In the genomic region with DNA sequence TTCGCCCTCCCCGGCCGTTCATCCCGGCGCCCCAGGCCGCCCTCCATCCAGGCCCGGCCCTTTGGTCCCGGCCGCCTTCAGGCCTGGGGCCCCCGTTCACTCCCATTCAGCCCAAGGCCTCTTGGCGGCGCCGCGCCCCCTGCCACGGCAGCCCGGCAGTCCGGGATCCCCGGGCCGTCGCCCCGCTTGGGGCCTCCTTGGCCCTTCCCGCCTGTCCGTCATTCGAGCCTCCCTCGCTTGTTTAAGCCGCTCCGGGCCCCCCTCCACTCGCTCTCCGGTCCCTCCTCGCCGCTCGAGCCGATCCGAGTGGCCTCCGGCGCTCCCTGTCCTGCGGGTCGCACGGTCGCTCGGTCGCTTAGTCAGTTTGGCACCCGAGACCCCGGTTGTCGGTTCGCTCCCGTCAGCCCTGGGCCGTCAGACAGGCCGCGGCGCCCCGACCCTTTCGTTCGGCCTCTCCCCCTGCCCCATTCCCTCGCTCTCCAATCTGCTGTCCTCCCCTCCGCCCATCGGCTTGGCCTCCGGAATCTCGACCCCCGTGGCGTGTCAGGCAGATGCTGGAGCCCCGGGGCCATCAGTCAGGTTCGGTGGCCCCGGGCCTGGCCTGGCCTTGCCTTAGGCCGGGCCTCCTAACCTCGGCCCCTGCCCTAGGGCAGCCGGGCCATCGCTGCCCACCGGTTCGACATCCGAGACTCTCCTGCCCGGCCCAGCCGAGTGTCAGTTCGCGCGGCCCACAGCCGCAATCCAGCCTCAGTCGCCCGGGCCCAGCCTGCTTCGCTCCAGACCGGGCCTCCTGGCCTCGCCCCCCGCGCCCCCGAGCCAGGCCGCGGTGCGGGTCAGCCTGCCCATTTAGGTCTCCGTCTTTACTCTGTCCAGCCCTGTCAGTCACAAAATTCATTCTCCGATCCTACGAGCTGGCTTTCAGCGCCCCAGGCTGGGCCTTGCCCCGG, we compare ENCODE assay signal across 1 cellular context.
TF ChIP-seq lines count a peak whose summit lies in the region.

No MANE protein-coding gene starts in this region.

TF ChIP-seq in K562, 482 proteins besides CTCF, POLR2A, EP300 and RAD21 (continued from another document and continues in another):
- TF ChIP-seq, protein P1, sequence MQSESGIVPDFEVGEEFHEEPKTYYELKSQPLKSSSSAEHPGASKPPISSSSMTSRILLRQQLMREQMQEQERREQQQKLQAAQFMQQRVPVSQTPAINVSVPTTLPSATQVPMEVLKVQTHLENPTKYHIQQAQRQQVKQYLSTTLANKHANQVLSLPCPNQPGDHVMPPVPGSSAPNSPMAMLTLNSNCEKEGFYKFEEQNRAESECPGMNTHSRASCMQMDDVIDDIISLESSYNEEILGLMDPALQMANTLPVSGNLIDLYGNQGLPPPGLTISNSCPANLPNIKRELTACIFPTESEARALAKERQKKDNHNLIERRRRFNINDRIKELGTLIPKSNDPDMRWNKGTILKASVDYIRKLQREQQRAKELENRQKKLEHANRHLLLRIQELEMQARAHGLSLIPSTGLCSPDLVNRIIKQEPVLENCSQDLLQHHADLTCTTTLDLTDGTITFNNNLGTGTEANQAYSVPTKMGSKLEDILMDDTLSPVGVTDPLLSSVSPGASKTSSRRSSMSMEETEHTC (IDR thresholded peaks at IDR 0.05) = 0 out of 2 replicates have a peak, but pooled peaks have one; percentile 7
- TF ChIP-seq, protein P2, sequence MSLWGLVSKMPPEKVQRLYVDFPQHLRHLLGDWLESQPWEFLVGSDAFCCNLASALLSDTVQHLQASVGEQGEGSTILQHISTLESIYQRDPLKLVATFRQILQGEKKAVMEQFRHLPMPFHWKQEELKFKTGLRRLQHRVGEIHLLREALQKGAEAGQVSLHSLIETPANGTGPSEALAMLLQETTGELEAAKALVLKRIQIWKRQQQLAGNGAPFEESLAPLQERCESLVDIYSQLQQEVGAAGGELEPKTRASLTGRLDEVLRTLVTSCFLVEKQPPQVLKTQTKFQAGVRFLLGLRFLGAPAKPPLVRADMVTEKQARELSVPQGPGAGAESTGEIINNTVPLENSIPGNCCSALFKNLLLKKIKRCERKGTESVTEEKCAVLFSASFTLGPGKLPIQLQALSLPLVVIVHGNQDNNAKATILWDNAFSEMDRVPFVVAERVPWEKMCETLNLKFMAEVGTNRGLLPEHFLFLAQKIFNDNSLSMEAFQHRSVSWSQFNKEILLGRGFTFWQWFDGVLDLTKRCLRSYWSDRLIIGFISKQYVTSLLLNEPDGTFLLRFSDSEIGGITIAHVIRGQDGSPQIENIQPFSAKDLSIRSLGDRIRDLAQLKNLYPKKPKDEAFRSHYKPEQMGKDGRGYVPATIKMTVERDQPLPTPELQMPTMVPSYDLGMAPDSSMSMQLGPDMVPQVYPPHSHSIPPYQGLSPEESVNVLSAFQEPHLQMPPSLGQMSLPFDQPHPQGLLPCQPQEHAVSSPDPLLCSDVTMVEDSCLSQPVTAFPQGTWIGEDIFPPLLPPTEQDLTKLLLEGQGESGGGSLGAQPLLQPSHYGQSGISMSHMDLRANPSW (CRISPR knock-in tag; IDR thresholded peaks at IDR 0.05) = peak; percentile 16; the same call in 1 of the 2 replicates
- TF ChIP-seq SRSF9 (IDR thresholded peaks at IDR 0.05; ENCODE audit: borderline replicate concordance, low read depth, low read length) (no peak), ZNF695 (CRISPR knock-in tag; IDR thresholded peaks at IDR 0.05) (no peak), E2F3 (CRISPR knock-in tag; IDR thresholded peaks at IDR 0.05) (peak; percentile 8), SRSF7 (optimal IDR thresholded peaks at IDR 0.05; ENCODE audit: low read depth, low read length) (peak; percentile 51), STAG1 (CRISPR knock-in tag; IDR thresholded peaks at IDR 0.05; ENCODE audit: borderline replicate concordance) (peak; percentile 16), CCNT2 (IDR thresholded peaks at IDR 0.05; ENCODE audit: borderline replicate concordance, extremely low read depth, insufficient read length, low read depth, low read length) (peak; percentile 31), CHD1 (IDR thresholded peaks at IDR 0.05; ENCODE audit: low read length) (peak; percentile 83), LARP7 (IDR thresholded peaks at IDR 0.05) (0 out of 2 replicates have a peak, but pooled peaks have one; percentile 17), KAT7 (CRISPR knock-in tag; IDR thresholded peaks at IDR 0.05; ENCODE audit: borderline replicate concordance) (peak; percentile 86; the same call in 1 of the 2 replicates), ZBTB17 (CRISPR knock-in tag; IDR thresholded peaks at IDR 0.05) (peak; percentile 56; the same call in 1 of the 2 replicates), YY1 (IDR thresholded peaks at IDR 0.05; ENCODE audit: borderline replicate concordance in 1 of 3, control insufficient read depth in 1 of 3, extremely low read depth in 1 of 3, insufficient read depth in 3 of 3, insufficient read length in 1 of 3, insufficient replicate concordance in 2 of 3, low read depth in 1 of 3, low read length in 2 of 3) (peak in 2 of 3 experiments; percentile 39 to 77), FOXK1 (CRISPR knock-in tag; IDR thresholded peaks at IDR 0.05; ENCODE audit: borderline replicate concordance) (peak; percentile 86; the same call in 1 of the 2 replicates), FIP1L1 (IDR thresholded peaks at IDR 0.05; ENCODE audit: low read depth, low read length, poor library complexity, severe bottlenecking) (peak; percentile 47), KLF6 (CRISPR knock-in tag; IDR thresholded peaks at IDR 0.05; ENCODE audit: borderline replicate concordance) (no peak), ZBTB1 (CRISPR knock-in tag; IDR thresholded peaks at IDR 0.05; ENCODE audit: borderline replicate concordance, low read depth) (peak; percentile 33; the same call in 1 of the 2 replicates), ZNF184 (CRISPR knock-in tag; IDR thresholded peaks at IDR 0.05) (0 out of 2 replicates have a peak, but pooled peaks have one; percentile 17), ZSCAN29 (IDR thresholded peaks at IDR 0.05) (no peak), GATAD2B (IDR thresholded peaks at IDR 0.05; ENCODE audit: borderline replicate concordance) (no peak), SMARCB1 (IDR thresholded peaks at IDR 0.05; ENCODE audit: insufficient read length, low read depth) (no peak), BHLHE40 (IDR thresholded peaks at IDR 0.05; ENCODE audit: low read length) (no peak), MBD2 (IDR thresholded peaks at IDR 0.05; ENCODE audit: borderline replicate concordance, low read depth) (peak; percentile 48; the same call in 1 of the 2 replicates), CBFB (CRISPR knock-in tag; IDR thresholded peaks at IDR 0.05) (no peak), PHF8 (IDR thresholded peaks at IDR 0.05; ENCODE audit: borderline replicate concordance, low read length) (peak; percentile 71)
- TF ChIP-seq, protein P3, sequence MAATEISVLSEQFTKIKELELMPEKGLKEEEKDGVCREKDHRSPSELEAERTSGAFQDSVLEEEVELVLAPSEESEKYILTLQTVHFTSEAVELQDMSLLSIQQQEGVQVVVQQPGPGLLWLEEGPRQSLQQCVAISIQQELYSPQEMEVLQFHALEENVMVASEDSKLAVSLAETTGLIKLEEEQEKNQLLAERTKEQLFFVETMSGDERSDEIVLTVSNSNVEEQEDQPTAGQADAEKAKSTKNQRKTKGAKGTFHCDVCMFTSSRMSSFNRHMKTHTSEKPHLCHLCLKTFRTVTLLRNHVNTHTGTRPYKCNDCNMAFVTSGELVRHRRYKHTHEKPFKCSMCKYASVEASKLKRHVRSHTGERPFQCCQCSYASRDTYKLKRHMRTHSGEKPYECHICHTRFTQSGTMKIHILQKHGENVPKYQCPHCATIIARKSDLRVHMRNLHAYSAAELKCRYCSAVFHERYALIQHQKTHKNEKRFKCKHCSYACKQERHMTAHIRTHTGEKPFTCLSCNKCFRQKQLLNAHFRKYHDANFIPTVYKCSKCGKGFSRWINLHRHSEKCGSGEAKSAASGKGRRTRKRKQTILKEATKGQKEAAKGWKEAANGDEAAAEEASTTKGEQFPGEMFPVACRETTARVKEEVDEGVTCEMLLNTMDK (IDR thresholded peaks at IDR 0.05; ENCODE audit: borderline replicate concordance, insufficient read depth, low read depth, low read length, poor library complexity, severe bottlenecking) = peak; percentile 51
- TF ChIP-seq, protein P4, sequence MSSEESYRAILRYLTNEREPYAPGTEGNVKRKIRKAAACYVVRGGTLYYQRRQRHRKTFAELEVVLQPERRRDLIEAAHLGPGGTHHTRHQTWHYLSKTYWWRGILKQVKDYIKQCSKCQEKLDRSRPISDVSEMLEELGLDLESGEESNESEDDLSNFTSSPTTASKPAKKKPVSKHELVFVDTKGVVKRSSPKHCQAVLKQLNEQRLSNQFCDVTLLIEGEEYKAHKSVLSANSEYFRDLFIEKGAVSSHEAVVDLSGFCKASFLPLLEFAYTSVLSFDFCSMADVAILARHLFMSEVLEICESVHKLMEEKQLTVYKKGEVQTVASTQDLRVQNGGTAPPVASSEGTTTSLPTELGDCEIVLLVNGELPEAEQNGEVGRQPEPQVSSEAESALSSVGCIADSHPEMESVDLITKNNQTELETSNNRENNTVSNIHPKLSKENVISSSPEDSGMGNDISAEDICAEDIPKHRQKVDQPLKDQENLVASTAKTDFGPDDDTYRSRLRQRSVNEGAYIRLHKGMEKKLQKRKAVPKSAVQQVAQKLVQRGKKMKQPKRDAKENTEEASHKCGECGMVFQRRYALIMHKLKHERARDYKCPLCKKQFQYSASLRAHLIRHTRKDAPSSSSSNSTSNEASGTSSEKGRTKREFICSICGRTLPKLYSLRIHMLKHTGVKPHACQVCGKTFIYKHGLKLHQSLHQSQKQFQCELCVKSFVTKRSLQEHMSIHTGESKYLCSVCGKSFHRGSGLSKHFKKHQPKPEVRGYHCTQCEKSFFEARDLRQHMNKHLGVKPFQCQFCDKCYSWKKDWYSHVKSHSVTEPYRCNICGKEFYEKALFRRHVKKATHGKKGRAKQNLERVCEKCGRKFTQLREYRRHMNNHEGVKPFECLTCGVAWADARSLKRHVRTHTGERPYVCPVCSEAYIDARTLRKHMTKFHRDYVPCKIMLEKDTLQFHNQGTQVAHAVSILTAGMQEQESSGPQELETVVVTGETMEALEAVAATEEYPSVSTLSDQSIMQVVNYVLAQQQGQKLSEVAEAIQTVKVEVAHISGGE (CRISPR knock-in tag; IDR thresholded peaks at IDR 0.05) = peak in 1 of 3 experiments; percentile 44; a peak in 1 of 6 replicates
- TF ChIP-seq, protein P5, sequence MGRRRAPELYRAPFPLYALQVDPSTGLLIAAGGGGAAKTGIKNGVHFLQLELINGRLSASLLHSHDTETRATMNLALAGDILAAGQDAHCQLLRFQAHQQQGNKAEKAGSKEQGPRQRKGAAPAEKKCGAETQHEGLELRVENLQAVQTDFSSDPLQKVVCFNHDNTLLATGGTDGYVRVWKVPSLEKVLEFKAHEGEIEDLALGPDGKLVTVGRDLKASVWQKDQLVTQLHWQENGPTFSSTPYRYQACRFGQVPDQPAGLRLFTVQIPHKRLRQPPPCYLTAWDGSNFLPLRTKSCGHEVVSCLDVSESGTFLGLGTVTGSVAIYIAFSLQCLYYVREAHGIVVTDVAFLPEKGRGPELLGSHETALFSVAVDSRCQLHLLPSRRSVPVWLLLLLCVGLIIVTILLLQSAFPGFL (CRISPR knock-in tag; IDR thresholded peaks at IDR 0.05) = no peak
- TF ChIP-seq, protein P6, sequence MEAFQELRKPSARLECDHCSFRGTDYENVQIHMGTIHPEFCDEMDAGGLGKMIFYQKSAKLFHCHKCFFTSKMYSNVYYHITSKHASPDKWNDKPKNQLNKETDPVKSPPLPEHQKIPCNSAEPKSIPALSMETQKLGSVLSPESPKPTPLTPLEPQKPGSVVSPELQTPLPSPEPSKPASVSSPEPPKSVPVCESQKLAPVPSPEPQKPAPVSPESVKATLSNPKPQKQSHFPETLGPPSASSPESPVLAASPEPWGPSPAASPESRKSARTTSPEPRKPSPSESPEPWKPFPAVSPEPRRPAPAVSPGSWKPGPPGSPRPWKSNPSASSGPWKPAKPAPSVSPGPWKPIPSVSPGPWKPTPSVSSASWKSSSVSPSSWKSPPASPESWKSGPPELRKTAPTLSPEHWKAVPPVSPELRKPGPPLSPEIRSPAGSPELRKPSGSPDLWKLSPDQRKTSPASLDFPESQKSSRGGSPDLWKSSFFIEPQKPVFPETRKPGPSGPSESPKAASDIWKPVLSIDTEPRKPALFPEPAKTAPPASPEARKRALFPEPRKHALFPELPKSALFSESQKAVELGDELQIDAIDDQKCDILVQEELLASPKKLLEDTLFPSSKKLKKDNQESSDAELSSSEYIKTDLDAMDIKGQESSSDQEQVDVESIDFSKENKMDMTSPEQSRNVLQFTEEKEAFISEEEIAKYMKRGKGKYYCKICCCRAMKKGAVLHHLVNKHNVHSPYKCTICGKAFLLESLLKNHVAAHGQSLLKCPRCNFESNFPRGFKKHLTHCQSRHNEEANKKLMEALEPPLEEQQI (IDR thresholded peaks at IDR 0.05) = no peak
- TF ChIP-seq, protein P7, sequence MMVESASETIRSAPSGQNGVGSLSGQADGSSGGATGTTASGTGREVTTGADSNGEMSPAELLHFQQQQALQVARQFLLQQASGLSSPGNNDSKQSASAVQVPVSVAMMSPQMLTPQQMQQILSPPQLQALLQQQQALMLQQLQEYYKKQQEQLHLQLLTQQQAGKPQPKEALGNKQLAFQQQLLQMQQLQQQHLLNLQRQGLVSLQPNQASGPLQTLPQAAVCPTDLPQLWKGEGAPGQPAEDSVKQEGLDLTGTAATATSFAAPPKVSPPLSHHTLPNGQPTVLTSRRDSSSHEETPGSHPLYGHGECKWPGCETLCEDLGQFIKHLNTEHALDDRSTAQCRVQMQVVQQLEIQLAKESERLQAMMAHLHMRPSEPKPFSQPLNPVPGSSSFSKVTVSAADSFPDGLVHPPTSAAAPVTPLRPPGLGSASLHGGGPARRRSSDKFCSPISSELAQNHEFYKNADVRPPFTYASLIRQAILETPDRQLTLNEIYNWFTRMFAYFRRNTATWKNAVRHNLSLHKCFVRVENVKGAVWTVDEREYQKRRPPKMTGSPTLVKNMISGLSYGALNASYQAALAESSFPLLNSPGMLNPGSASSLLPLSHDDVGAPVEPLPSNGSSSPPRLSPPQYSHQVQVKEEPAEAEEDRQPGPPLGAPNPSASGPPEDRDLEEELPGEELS (CRISPR knock-in tag; IDR thresholded peaks at IDR 0.05; ENCODE audit: borderline replicate concordance) = no peak; the same call in 1 of the 2 replicates
- TF ChIP-seq, protein P8, sequence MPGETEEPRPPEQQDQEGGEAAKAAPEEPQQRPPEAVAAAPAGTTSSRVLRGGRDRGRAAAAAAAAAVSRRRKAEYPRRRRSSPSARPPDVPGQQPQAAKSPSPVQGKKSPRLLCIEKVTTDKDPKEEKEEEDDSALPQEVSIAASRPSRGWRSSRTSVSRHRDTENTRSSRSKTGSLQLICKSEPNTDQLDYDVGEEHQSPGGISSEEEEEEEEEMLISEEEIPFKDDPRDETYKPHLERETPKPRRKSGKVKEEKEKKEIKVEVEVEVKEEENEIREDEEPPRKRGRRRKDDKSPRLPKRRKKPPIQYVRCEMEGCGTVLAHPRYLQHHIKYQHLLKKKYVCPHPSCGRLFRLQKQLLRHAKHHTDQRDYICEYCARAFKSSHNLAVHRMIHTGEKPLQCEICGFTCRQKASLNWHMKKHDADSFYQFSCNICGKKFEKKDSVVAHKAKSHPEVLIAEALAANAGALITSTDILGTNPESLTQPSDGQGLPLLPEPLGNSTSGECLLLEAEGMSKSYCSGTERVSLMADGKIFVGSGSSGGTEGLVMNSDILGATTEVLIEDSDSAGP (CRISPR knock-in tag; IDR thresholded peaks at IDR 0.05) = 0 out of 2 replicates have a peak, but pooled peaks have one; percentile 27
